Comparison of ENCODE assay signal across 8 cellular contexts in the genomic region with DNA sequence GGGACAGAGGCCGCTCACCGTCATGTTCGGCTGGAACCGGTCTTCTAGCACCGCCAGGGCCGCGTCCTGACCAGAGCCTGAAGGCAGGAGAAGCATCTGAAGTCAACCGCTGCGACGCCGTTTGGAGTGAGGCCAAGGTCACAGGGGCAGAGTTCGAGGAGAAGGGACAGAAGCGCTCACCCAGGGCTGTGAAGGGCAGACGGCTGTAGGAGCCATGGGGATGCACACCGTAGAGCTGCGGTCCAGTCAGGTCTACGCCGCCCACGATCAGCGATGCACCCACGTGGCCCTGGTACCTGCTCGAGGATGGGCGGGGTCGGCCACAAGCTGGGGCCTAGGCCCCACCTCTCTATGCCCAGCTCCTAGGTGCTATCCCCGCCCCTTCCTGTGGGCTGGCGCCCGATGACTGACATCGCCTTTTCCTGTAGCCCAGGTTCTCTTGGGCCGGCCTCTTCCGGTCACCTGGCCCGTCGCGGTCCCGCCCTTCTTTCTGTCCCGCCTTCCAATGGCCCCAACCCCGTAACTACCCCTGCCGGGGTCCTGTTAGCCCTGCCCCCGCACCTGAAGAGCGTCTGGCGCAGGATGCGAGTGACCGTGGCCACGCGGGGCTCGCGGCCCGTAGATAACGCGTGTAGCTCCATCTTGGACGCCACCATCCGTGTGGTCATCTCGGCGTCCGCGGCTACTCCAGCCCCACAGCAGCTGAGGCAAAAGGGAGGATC. TPM values are rescaled to one million over a fixed set of nuclear protein-coding genes. Genes with fewer than 3 reads are reported as not detected.
A peak's percentile ranks its signal among the peaks of the same experiment; 100 is the strongest.
DNase-seq lines count a peak whose midpoint lies in the region; ATAC-seq and TF ChIP-seq lines count a peak whose summit lies in the region.

No MANE protein-coding gene starts in this region.

- TF ChIP-seq POLR2A in right lobe of liver (IDR thresholded peaks at IDR 0.05), result peak; percentile 67

- peak; percentile 91 for ATAC-seq in CD4-positive, alpha-beta T cell (ENCODE audit: poor library complexity)
- ATAC-seq in GM19452 (IDR thresholded peaks at IDR 0.05; ENCODE audit: unreplicated experiment) (peak; percentile 88), HG03575 (IDR thresholded peaks at IDR 0.05; ENCODE audit: extremely low read depth, insufficient number of reproducible peaks, low FRiP score, unreplicated experiment) (peak; percentile 41), right lobe of liver (peak; percentile 90 to 96 (median 92))

- H3K27me3 Mint-ChIP-seq in CD4-positive, alpha-beta T cell, result no peaks in the 10 kb centered on the region
- H3K27me3 Mint-ChIP-seq in activated CD4-positive, alpha-beta memory T cell treated with anti-CD3 and anti-CD28 coated beads for 36 hours, result no peaks in the 10 kb centered on the region

- H3K9me3 Mint-ChIP-seq in CD4-positive, alpha-beta T cell, result no peaks in the 10 kb centered on the region
- H3K9me3 Mint-ChIP-seq in activated CD4-positive, alpha-beta memory T cell treated with anti-CD3 and anti-CD28 coated beads for 36 hours, result no peaks in the 10 kb centered on the region

- no peak for TF ChIP-seq CTCF in CD4-positive, alpha-beta T cell (IDR thresholded peaks at IDR 0.05)
- TF ChIP-seq CTCF in dorsolateral prefrontal cortex (IDR thresholded peaks at IDR 0.05 in 54 of 56, conservative IDR thresholded peaks at IDR 0.05 in 2 of 56; ENCODE audit: low read depth in 1 of 56, partially characterized antibody in 56 of 56) (peak in 33 of 56 donors; percentile 9 to 58 (median 31)), right lobe of liver (IDR thresholded peaks at IDR 0.05) (no peak)

- H3K4me3 Mint-ChIP-seq in CD4-positive, alpha-beta T cell, result peak overlapping the region; percentile 98
- peak overlapping the region; percentile 100 for H3K4me3 Mint-ChIP-seq in activated CD4-positive, alpha-beta memory T cell treated with anti-CD3 and anti-CD28 coated beads for 36 hours

- peaks cover 0 to 4% (median 0%) of the 10 kb centered on the region in 4 donors for H3K36me3 ChIP-seq in right lobe of liver

- H3K9me3 ChIP-seq in CD4-positive, alpha-beta T cell (ENCODE audit: control insufficient read depth, low read length), result no peaks in the 10 kb centered on the region
- no peaks in the 10 kb centered on the region for H3K9me3 ChIP-seq in right lobe of liver

- 8% methylated on average over 10 of the region's 55 CpGs for WGBS in right lobe of liver (ENCODE audit: insufficient coverage, low coverage, low lambda C conversion rate, missing lambda C conversion rate)

- H3K4me3 ChIP-seq in dorsolateral prefrontal cortex, result peak overlapping the region; percentile 67 to 99 (median 92)
- peak overlapping the region; percentile 83 to 97 (median 92) for H3K4me3 ChIP-seq in right lobe of liver

- no peaks in the 10 kb centered on the region for H3K27me3 ChIP-seq in CD4-positive, alpha-beta T cell (ENCODE audit: control insufficient read depth, insufficient read depth, low read length)
- no peaks in the 10 kb centered on the region for H3K27me3 ChIP-seq in dorsolateral prefrontal cortex
- no peaks in the 10 kb centered on the region for H3K27me3 ChIP-seq in right lobe of liver

- peak; percentile 86 to 95 (median 93) for DNase-seq in CD4-positive, alpha-beta T cell
- DNase-seq in NCI-H82 (lab: John Stamatoyannopoulos, UW) (peak; percentile 99), dorsolateral prefrontal cortex (peak; percentile 94 to 98 (median 98)), right lobe of liver (peak; percentile 97 to 99 (median 99))
- peak; percentile 98 for DNase-seq in activated CD4-positive, alpha-beta memory T cell treated with anti-CD3 and anti-CD28 coated beads for 36 hours
- peak; percentile 96 for DNase-seq in stimulated activated CD4-positive, alpha-beta T cell treated with anti-CD3 and anti-CD28 coated beads, Interleukin-4, amount 100 ng/mL, for 24 hours

- intact Hi-C loops in CD4-positive, alpha-beta T cell (cut with DNase I, micrococcal nuclease), result loop anchor here (1.0 to 5.0 kb wide), 9 partner anchors 33 to 149 kb away; a partner anchor contains a TSS
- intact Hi-C loops in activated CD4-positive, alpha-beta memory T cell treated with anti-CD3 and anti-CD28 coated beads for 36 hours (cut with micrococcal nuclease), result loop anchor here (1.0 to 5.0 kb wide), 12 partner anchors 17 to 275 kb away; a partner anchor contains a TSS
- intact Hi-C loops in dorsolateral prefrontal cortex (cut with DNase I), result loop anchor here in 1 of 2 donors (2.0 to 5.0 kb wide), 3 partner anchors 87 to 147 kb away; a partner anchor contains a TSS
- intact Hi-C loops in right lobe of liver (cut with DNase I), result no loop called here

- CTCF ChIA-PET in CD4-positive, alpha-beta T cell (lab: Charles Lee), result interaction anchor here (1.0 to 2.7 kb wide), 4 partner anchors 52 to 119 kb away, joined by 3 to 10 read pairs (median 8); a partner anchor contains a TSS
- CTCF ChIA-PET in activated CD4-positive, alpha-beta memory T cell treated with anti-CD3 and anti-CD28 coated beads for 36 hours (lab: Charles Lee), result interaction anchor here (0.6 to 3.2 kb wide), 9 partner anchors 31 to 414 kb away, joined by 3 to 14 read pairs (median 3); a partner anchor contains a TSS

- peaks cover 0 to 30% (median 3%) of the 10 kb centered on the region in 4 donors for H3K4me1 ChIP-seq in right lobe of liver

- peaks cover 53% of the 10 kb centered on the region for H3K36me3 Mint-ChIP-seq in CD4-positive, alpha-beta T cell (ENCODE audit: low read depth)
- H3K36me3 Mint-ChIP-seq in activated CD4-positive, alpha-beta memory T cell treated with anti-CD3 and anti-CD28 coated beads for 36 hours, result peaks cover 40% of the 10 kb centered on the region

- H3K4me1 Mint-ChIP-seq in CD4-positive, alpha-beta T cell (ENCODE audit: low read depth), result peaks cover 38% of the 10 kb centered on the region
- peaks cover 41% of the 10 kb centered on the region for H3K4me1 Mint-ChIP-seq in activated CD4-positive, alpha-beta memory T cell treated with anti-CD3 and anti-CD28 coated beads for 36 hours (ENCODE audit: low read depth)

- H3K27ac Mint-ChIP-seq in CD4-positive, alpha-beta T cell, result peak overlapping the region; percentile 95
- peak overlapping the region; percentile 99 for H3K27ac Mint-ChIP-seq in activated CD4-positive, alpha-beta memory T cell treated with anti-CD3 and anti-CD28 coated beads for 36 hours

- POLR2A ChIA-PET in CD4-positive, alpha-beta T cell (lab: Charles Lee), result interaction anchor here (0.6 to 3.8 kb wide), 46 partner anchors 9 to 454 kb away, joined by 3 to 44 read pairs (median 5); a partner anchor contains a TSS
- POLR2A ChIA-PET in activated CD4-positive, alpha-beta memory T cell treated with anti-CD3 and anti-CD28 coated beads for 36 hours (lab: Charles Lee), result interaction anchor here (0.6 to 2.5 kb wide), 16 partner anchors 10 to 455 kb away, joined by 3 to 19 read pairs (median 4); a partner anchor contains a TSS

- H3K27ac ChIP-seq in CD4-positive, alpha-beta T cell (ENCODE audit: low read depth, low read length), result peak overlapping the region; percentile 84
- H3K27ac ChIP-seq in dorsolateral prefrontal cortex, result peak overlapping the region; percentile 49 to 96 (median 88)
- H3K27ac ChIP-seq in right lobe of liver, result peak overlapping the region; percentile 87 to 96 (median 93)

RNA-seq across cellular contexts. Expression of a gene that starts 1.1 kb away (rescaled TPM):
- total RNA-seq in CD4-positive, alpha-beta T cell, result 10 to 100 TPM; 68.7 to 71.6 TPM
- total RNA-seq in activated CD4-positive, alpha-beta memory T cell treated with anti-CD3 and anti-CD28 coated beads for 36 hours, result 100 to 1,000 TPM; 185 to 193 TPM
- total RNA-seq in dorsolateral prefrontal cortex, result 10 to 100 TPM; 21.1 to 56.9 (median 38.9) TPM
- total RNA-seq in right lobe of liver, result 10 to 100 TPM; 19.0 to 39.6 (median 22.7) TPM

RNA-seq across cellular contexts. Expression of a gene that starts 3.9 kb away (rescaled TPM):
- 10 to 100 TPM; 18.3 to 19.5 TPM for total RNA-seq in CD4-positive, alpha-beta T cell
- 1 to 10 TPM; 2.9 to 3.1 TPM for total RNA-seq in activated CD4-positive, alpha-beta memory T cell treated with anti-CD3 and anti-CD28 coated beads for 36 hours
- 1 to 10 TPM in 110 of 120 experiments, under 1 TPM in 8, not detected in 2; 0.26 to 6.7 (median 2.2) TPM for total RNA-seq in dorsolateral prefrontal cortex
- total RNA-seq in right lobe of liver, result under 1 TPM in 3 of 6 experiments, not detected in 3; 0.12 to 0.49 (median 0.44) TPM

RNA-seq across cellular contexts. Expression of a gene that starts 8.4 kb away (rescaled TPM):
- 1 to 10 TPM; 5.9 to 6.3 TPM for total RNA-seq in CD4-positive, alpha-beta T cell
- 10 to 100 TPM; 10.1 to 10.7 TPM for total RNA-seq in activated CD4-positive, alpha-beta memory T cell treated with anti-CD3 and anti-CD28 coated beads for 36 hours
- total RNA-seq in dorsolateral prefrontal cortex (10 to 100 TPM in 108 of 120 experiments, 1 to 10 TPM in 12; 5.4 to 42.1 (median 16.4) TPM), right lobe of liver (100 to 1,000 TPM in 4 of 6 experiments, 10 to 100 TPM in 2; 29.4 to 207 (median 137) TPM)

RNA-seq across cellular contexts. Expression of a gene that starts 32.9 kb away (rescaled TPM):
- total RNA-seq in CD4-positive, alpha-beta T cell, result 10 to 100 TPM; 15.1 to 17.7 TPM
- 10 to 100 TPM; 27.1 to 29.9 TPM for total RNA-seq in activated CD4-positive, alpha-beta memory T cell treated with anti-CD3 and anti-CD28 coated beads for 36 hours
- 10 to 100 TPM; 12.2 to 79.2 (median 26.9) TPM for total RNA-seq in dorsolateral prefrontal cortex
- total RNA-seq in right lobe of liver, result 10 to 100 TPM; 17.2 to 40.0 (median 21.9) TPM

RNA-seq across cellular contexts. Expression of a gene that starts 42.5 kb away (rescaled TPM):
- 10 to 100 TPM; 11.4 to 13.3 TPM for total RNA-seq in CD4-positive, alpha-beta T cell
- total RNA-seq in activated CD4-positive, alpha-beta memory T cell treated with anti-CD3 and anti-CD28 coated beads for 36 hours, result 10 to 100 TPM in 1 of 2 experiments, 1 to 10 TPM in 1; 10.0 to 11.7 TPM
- 10 to 100 TPM; 10.9 to 28.1 (median 18.3) TPM for total RNA-seq in dorsolateral prefrontal cortex
- total RNA-seq in right lobe of liver, result 10 to 100 TPM in 4 of 6 experiments, 1 to 10 TPM in 2; 6.7 to 22.6 (median 13.2) TPM

Comparison
In these comparisons a context has a peak if more than half of its experiments do, and no peak if none do; other contexts are left out.
1. Peak in every context shown above with its lines: DNase-seq, ATAC-seq, H3K4me3 ChIP-seq and H3K27ac ChIP-seq.
2. ATAC-seq: peak in every context shown above with its lines; median percentile 92 in right lobe of liver; 91 in CD4-positive, alpha-beta T cell; 88 in GM19452; 41 in HG03575.
3. CTCF ChIP-seq: peak in dorsolateral prefrontal cortex (33 of 56); none in CD4-positive, alpha-beta T cell (single experiment) and right lobe of liver (0 of 4).
4. intact Hi-C loops: an anchor here in CD4-positive, alpha-beta T cell (1.0 to 5.0 kb wide) and activated CD4-positive, alpha-beta memory T cell treated with anti-CD3 and anti-CD28 coated beads for 36 hours (1.0 to 5.0 kb wide); none called in right lobe of liver.